ENCODE assay signal across 16 cellular contexts in the genomic region with DNA sequence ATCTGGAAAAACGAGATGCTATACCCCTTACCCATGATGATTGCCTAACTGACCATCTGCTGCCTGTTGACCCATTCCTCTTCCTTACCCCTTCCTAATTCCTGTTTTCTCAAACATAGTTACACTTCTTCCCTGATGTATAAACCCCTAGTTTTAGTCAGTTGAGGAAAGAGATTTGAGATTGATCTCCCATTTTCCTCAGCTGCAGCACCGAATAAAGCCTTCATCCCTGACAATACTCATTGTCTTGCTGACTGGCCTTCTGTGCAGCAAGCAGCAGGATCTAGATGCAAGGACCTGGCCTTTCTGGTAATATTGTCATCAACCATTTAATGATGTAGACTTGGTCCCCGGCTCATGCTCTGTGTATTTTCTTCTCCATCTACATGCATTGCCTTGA. TPM values are rescaled to one million over a fixed set of nuclear protein-coding genes. Genes with fewer than 3 reads are reported as not detected.
DNase-seq lines count a peak whose midpoint lies in the region; ATAC-seq and TF ChIP-seq lines count a peak whose summit lies in the region.
"Had no signal": no experiment of that assay in that cellular context is flagged by ENCODE, and none has a peak within 500 bp of the region (broad histone marks: within the 10 kb centered on the region; RNA-seq: fewer than 3 reads in every experiment).

No MANE protein-coding gene starts in this region.

- CTCF ChIA-PET in CD8-positive, alpha-beta T cell (lab: Charles Lee): no interaction called here

- H3K27me3 ChIP-seq in CD8-positive, alpha-beta T cell (ENCODE audit: insufficient read depth, low read length): no peaks in the 10 kb centered on the region

- intact Hi-C loops in CD8-positive, alpha-beta T cell (cut with DNase I, micrococcal nuclease): loop anchor here (5.0 kb wide), 3 partner anchors 162 to 537 kb away; partner anchors contain the start of genes TRAPPC2B (in 1 of the 2), ZNF304 (in 1 of the 2), ZNF547 (in 1 of the 2) and ZNF671 (in 1 of the 2)

- H3K27me3 Mint-ChIP-seq in CD8-positive, alpha-beta T cell (ENCODE audit: low read depth): peaks cover 10% of the 10 kb centered on the region
- H3K27me3 Mint-ChIP-seq in HFFc6 (ENCODE audit: insufficient read depth) (peaks cover 5% of the 10 kb centered on the region), nephron (ENCODE audit: low read depth) (no peaks in the 10 kb centered on the region)
- H3K27me3 Mint-ChIP-seq in activated naive CD8-positive, alpha-beta T cell: peaks cover 8% of the 10 kb centered on the region

- peaks cover 8% of the 10 kb centered on the region for H3K9me3 ChIP-seq in CD8-positive, alpha-beta T cell (ENCODE audit: low read length)

- DNase-seq in CD8-positive, alpha-beta T cell: no peak
- DNase-seq in HFFc6 (no peak), KBM-7 (no peak), 8988T (no peak)
- DNase-seq: activated effector memory CD4-positive, alpha-beta T cell treated with anti-CD3 and anti-CD28 coated beads, Interleukin-2, amount 50 U/mL, for 16 hours; cortex of kidney; KG1; kidney glomerular epithelial cell; NCI-H2107; occipital lobe; stomach; T-helper 9 cell had no signal

- H3K27ac Mint-ChIP-seq in CD8-positive, alpha-beta T cell: peak overlapping the region; percentile 96
- peak overlapping the region; percentile 94; the same call in 1 of the 2 replicates for H3K27ac Mint-ChIP-seq in HFFc6
- H3K27ac Mint-ChIP-seq in activated naive CD8-positive, alpha-beta T cell: peak overlapping the region; percentile 50
- peak overlapping the region in 2 of 3 experiments; percentile 98 to 99 for H3K27ac Mint-ChIP-seq in nephron

- no peak for TF ChIP-seq CTCF in CD8-positive, alpha-beta T cell (IDR thresholded peaks at IDR 0.05)
- TF ChIP-seq CTCF in HFFc6 (IDR thresholded peaks at IDR 0.05) (no peak), nephron (IDR thresholded peaks at IDR 0.05; ENCODE audit: unreplicated experiment in 3 of 3) (no peak)

- peaks cover 22% of the 10 kb centered on the region for H3K4me1 ChIP-seq in CD8-positive, alpha-beta T cell (ENCODE audit: insufficient read depth, low read length)

- peak overlapping the region; percentile 94 for H3K4me3 Mint-ChIP-seq in CD8-positive, alpha-beta T cell
- H3K4me3 Mint-ChIP-seq in HFFc6 (peak overlapping the region; percentile 98), nephron (peak overlapping the region; percentile 92 to 98 (median 98))
- H3K4me3 Mint-ChIP-seq in activated naive CD8-positive, alpha-beta T cell: peak overlapping the region; percentile 93

- H3K9me3 Mint-ChIP-seq in CD8-positive, alpha-beta T cell: peaks cover 19% of the 10 kb centered on the region
- peaks cover 20% of the 10 kb centered on the region for H3K9me3 Mint-ChIP-seq in HFFc6
- H3K9me3 Mint-ChIP-seq in activated naive CD8-positive, alpha-beta T cell (ENCODE audit: low read depth): peaks cover 19% of the 10 kb centered on the region
- H3K9me3 Mint-ChIP-seq in nephron: peaks cover 42% of the 10 kb centered on the region

- in situ Hi-C loops in KBM-7 (cut with MboI; ENCODE audit: low pct_unique_long_range_greater_than_20kb, low sequenced_read_pairs): no loop called here

- POLR2A ChIA-PET in CD8-positive, alpha-beta T cell (lab: Charles Lee): interaction anchor here (0.8 to 1.5 kb wide), 3 partner anchors 15 to 50 kb away, joined by 4 to 9 read pairs (median 6); partner anchors contain the start of gene ZNF805

- H3K27ac ChIP-seq in CD8-positive, alpha-beta T cell (ENCODE audit: low read depth, low read length): no peak overlapping the region

- peaks cover 54% of the 10 kb centered on the region for H3K36me3 Mint-ChIP-seq in CD8-positive, alpha-beta T cell
- peaks cover 52% of the 10 kb centered on the region for H3K36me3 Mint-ChIP-seq in HFFc6 (ENCODE audit: low read depth)
- H3K36me3 Mint-ChIP-seq in activated naive CD8-positive, alpha-beta T cell: peaks cover 45% of the 10 kb centered on the region
- peaks cover 55% of the 10 kb centered on the region for H3K36me3 Mint-ChIP-seq in nephron (ENCODE audit: low read depth)

- no peak for ATAC-seq in CD8-positive, alpha-beta T cell
- ATAC-seq in GM19397 (IDR thresholded peaks at IDR 0.05; ENCODE audit: unreplicated experiment): no peak

- H3K4me3 ChIP-seq in CD8-positive, alpha-beta T cell (ENCODE audit: low read depth, low read length): peak overlapping the region; percentile 84

- H3K36me3 ChIP-seq in CD8-positive, alpha-beta T cell (ENCODE audit: insufficient read depth, low read length): peaks cover 15% of the 10 kb centered on the region

- H3K4me1 Mint-ChIP-seq in CD8-positive, alpha-beta T cell (ENCODE audit: low read depth): peaks cover 37% of the 10 kb centered on the region
- H3K4me1 Mint-ChIP-seq in HFFc6 (ENCODE audit: low read depth) (peaks cover 33% of the 10 kb centered on the region), nephron (peaks cover 21% of the 10 kb centered on the region)
- peaks cover 31% of the 10 kb centered on the region for H3K4me1 Mint-ChIP-seq in activated naive CD8-positive, alpha-beta T cell (ENCODE audit: low read depth)

RNA-seq across cellular contexts. Expression of gene ZNF264, which starts 1.0 kb away (rescaled TPM):
- total RNA-seq in CD8-positive, alpha-beta T cell: 10 to 100 TPM; 54.7 to 57.0 TPM
- total RNA-seq in HFFc6 (2021; fragmentation: NEBNext Ultra II Directional; extraction: Animal tissue kit (Norgen Biotek cat#: 25700)): 10 to 100 TPM; 20.1 to 23.1 (median 22.6) TPM

RNA-seq across cellular contexts. Expression of gene DUXA, which starts 23.0 kb away (rescaled TPM):
- not detected for total RNA-seq in CD8-positive, alpha-beta T cell
- not detected for total RNA-seq in HFFc6 (2021; fragmentation: NEBNext Ultra II Directional; extraction: Animal tissue kit (Norgen Biotek cat#: 25700))
- total RNA-seq: fibroblast of villous mesenchyme, occipital lobe, stomach had no signal

RNA-seq across cellular contexts. Expression of gene AURKC, which starts 40.5 kb away (rescaled TPM):
- total RNA-seq in CD8-positive, alpha-beta T cell: 1 to 10 TPM in 1 of 2 experiments, under 1 TPM in 1; 0.89 to 2.1 TPM
- total RNA-seq in HFFc6 (2021; fragmentation: NEBNext Ultra II Directional; extraction: Animal tissue kit (Norgen Biotek cat#: 25700)): 1 to 10 TPM in 1 of 6 experiments, under 1 TPM in 4, not detected in 1; 0.31 to 1.1 (median 0.48) TPM

RNA-seq across cellular contexts. Expression of gene ZIM3, which starts 45.3 kb away (rescaled TPM):
- not detected for total RNA-seq in CD8-positive, alpha-beta T cell
- not detected for total RNA-seq in HFFc6 (2021; fragmentation: NEBNext Ultra II Directional; extraction: Animal tissue kit (Norgen Biotek cat#: 25700))
- total RNA-seq: fibroblast of villous mesenchyme, occipital lobe, stomach had no signal

RNA-seq across cellular contexts. Expression of gene ZNF805, which starts 50.1 kb away (rescaled TPM):
- total RNA-seq in CD8-positive, alpha-beta T cell: 10 to 100 TPM; 49.1 to 49.2 TPM
- total RNA-seq in HFFc6 (2021; fragmentation: NEBNext Ultra II Directional; extraction: Animal tissue kit (Norgen Biotek cat#: 25700)): 10 to 100 TPM; 10.7 to 12.8 (median 11.9) TPM
